17 cellular contexts compared by ENCODE assay signal in genomic region chr3:126121632-126122031, GRCh38. TPM values are rescaled to one million over a fixed set of nuclear protein-coding genes. Genes with fewer than 3 reads are reported as not detected.
DNase-seq lines count a peak whose midpoint lies in the region; ATAC-seq and TF ChIP-seq lines count a peak whose summit lies in the region.
"Had no signal": no experiment of that assay in that cellular context is flagged by ENCODE, and none has a peak within 500 bp of the region (broad histone marks: within the 10 kb centered on the region; RNA-seq: fewer than 3 reads in every experiment).

No MANE protein-coding gene starts in this region.

- no peaks in the 10 kb centered on the region for H3K9me3 ChIP-seq in WERI-Rb-1 (ENCODE audit: severe bottlenecking)
- H3K9me3 ChIP-seq in Peyer's patch = no peaks in the 10 kb centered on the region

- no peaks in the 10 kb centered on the region for H3K36me3 ChIP-seq in H7 (replicated peaks; ENCODE audit: control insufficient read depth, insufficient read depth, low read length)
- no peaks in the 10 kb centered on the region for H3K36me3 ChIP-seq in WERI-Rb-1
- H3K36me3 ChIP-seq in Peyer's patch = no peaks in the 10 kb centered on the region

- H3K27ac ChIP-seq in WERI-Rb-1 (no peak overlapping the region), Peyer's patch (no peak overlapping the region)

- H3K4me3 ChIP-seq in H7 (ENCODE audit: insufficient read depth, low read depth, low read length) = no peak overlapping the region
- no peak overlapping the region for H3K4me3 ChIP-seq in WERI-Rb-1 (ENCODE audit: low read depth, low read length)
- H3K4me3 ChIP-seq in Peyer's patch = no peak overlapping the region

- no peaks in the 10 kb centered on the region for H3K27me3 ChIP-seq in H7 (ENCODE audit: control insufficient read depth, insufficient read depth, low read length)
- H3K27me3 ChIP-seq in WERI-Rb-1 (ENCODE audit: insufficient read depth, low read depth, severe bottlenecking) = no peaks in the 10 kb centered on the region
- H3K27me3 ChIP-seq in Peyer's patch = no peaks in the 10 kb centered on the region

- no peak for TF ChIP-seq POLR2A in Peyer's patch (IDR thresholded peaks at IDR 0.05)

- ATAC-seq in GM19395 (IDR thresholded peaks at IDR 0.05; ENCODE audit: unreplicated experiment) = no peak
- no peak for ATAC-seq in stimulated activated naive CD8-positive, alpha-beta T cell treated with anti-CD3 and anti-CD28 coated beads, Interleukin-15, Interleukin-2, amounts not matched to agents 100 U/mL and 50 U/mL, for 24 hours

- H3K4me1 ChIP-seq in Peyer's patch = no peaks in the 10 kb centered on the region

- TF ChIP-seq CTCF in WERI-Rb-1 (IDR thresholded peaks at IDR 0.05; ENCODE audit: low read depth, low read length) (no peak), Peyer's patch (IDR thresholded peaks at IDR 0.05) (no peak)

- DNase-seq in H7 = peak; percentile 61
- DNase-seq in WERI-Rb-1 = peak; percentile 2
- DNase-seq in islet precursor cell = peak; percentile 42
- peak; percentile 1 for DNase-seq in stimulated activated CD8-positive, alpha-beta memory T cell treated with anti-CD3 and anti-CD28 coated beads, Interleukin-4, amount 100 ng/mL, for 48 hours
- no peak for DNase-seq in Peyer's patch
- DNase-seq in stimulated activated naive CD8-positive, alpha-beta T cell treated with anti-CD3 and anti-CD28 coated beads, Interleukin-15, Interleukin-2, amounts not matched to agents 100 U/mL and 50 U/mL, for 24 hours = no peak
- DNase-seq: DMS79 treated with DMSO at 0.1 percent for 48 hours, Kasumi-1, NCI-H1417, NCI-H2029 treated with DMSO at 0.1 percent for 48 hours, NCI-H2227 treated with DMSO at 0.1 percent for 48 hours, NCI-H526, RPMI8226 had no signal

RNA-seq across cellular contexts. Expression of gene SLC41A3, which starts 37.7 kb away (rescaled TPM):
- 30.8 and 32.7 TPM in 2 replicates for total RNA-seq in H7 (2014; rRNA removed; shearing (Covaris generic))
- 10 to 100 TPM; 45.4 to 79.9 (median 58.5) TPM for total RNA-seq in Peyer's patch

RNA-seq across cellular contexts. Expression of gene ALDH1L1, which starts 58.8 kb away (rescaled TPM):
- total RNA-seq in H7 (2014; rRNA removed; shearing (Covaris generic)) = 0.15 and 0.28 TPM in 2 replicates
- 10 to 100 TPM in 1 of 4 donors, 1 to 10 TPM in 3; 2.0 to 14.2 (median 4.6) TPM for total RNA-seq in Peyer's patch
- total RNA-seq: B cell; CD4-positive, alpha-beta T cell; OCI-LY7 had no signal

Comparison
In these comparisons a context has a peak if more than half of its experiments do, and no peak if none do; other contexts are left out.
1. DNase-seq: peak in H7 (single experiment), WERI-Rb-1 (single experiment), islet precursor cell (single experiment) and stimulated activated CD8-positive, alpha-beta memory T cell treated with anti-CD3 and anti-CD28 coated beads, Interleukin-4, amount 100 ng/mL, for 48 hours (single experiment); none in Peyer's patch (0 of 3) and stimulated activated naive CD8-positive, alpha-beta T cell treated with anti-CD3 and anti-CD28 coated beads, Interleukin-15, Interleukin-2, amounts not matched to agents 100 U/mL and 50 U/mL, for 24 hours (single experiment).